8 cellular contexts compared by ENCODE assay signal in the genomic region with DNA sequence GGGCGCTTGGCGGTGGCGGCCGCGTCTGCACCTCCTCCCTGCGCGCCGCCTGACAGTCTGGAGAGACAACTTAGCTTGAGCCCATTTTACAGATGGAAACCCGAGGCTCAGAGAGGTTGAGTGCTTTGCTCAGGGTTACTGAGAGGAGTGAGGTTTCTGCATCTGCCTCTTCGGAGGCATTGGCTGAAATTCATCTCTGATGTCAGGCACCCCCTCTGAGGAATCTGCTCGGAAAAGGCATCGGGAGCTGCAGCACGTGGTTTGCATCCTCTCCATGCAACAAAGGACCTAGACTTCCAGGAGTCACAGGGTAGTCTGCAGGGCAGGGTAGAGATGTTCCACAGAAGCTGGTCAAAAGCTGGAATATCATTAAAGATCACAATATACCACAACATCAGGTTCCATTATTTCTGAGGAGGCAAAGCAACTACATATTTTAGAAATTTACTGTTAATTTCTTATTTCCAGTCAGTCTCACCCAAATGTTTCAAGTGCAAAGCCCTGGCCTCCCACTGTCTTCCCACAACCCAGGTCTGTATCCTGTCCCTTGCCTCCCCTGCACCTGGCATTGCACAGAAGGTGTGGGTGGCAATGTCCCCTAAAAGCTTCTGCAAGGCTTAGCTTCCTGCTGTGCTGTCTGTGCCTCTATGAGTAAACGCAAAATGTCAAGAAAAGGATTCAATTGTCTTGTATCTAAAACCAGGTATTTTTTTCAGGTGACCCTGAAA. TPM values are rescaled to one million over a fixed set of nuclear protein-coding genes. Genes with fewer than 3 reads are reported as not detected.
DNase-seq lines count a peak whose midpoint lies in the region; ATAC-seq, FAIRE-seq and TF ChIP-seq lines count a peak whose summit lies in the region.

No MANE protein-coding gene starts in this region.

- H2AFZ ChIP-seq in K562 (ENCODE audit: low read depth, low read length), result no peak overlapping the region

- intact Hi-C loops in Right ventricle myocardium inferior (cut with DNase I), result no loop called here
- intact Hi-C loops in cardiac septum (cut with DNase I), result no loop called here
- intact Hi-C loops in K562 (cut with micrococcal nuclease), result no loop called here
- intact Hi-C loops in thyroid gland (cut with DNase I), result loop anchor here (5.0 to 10.0 kb wide), 2 partner anchors 179 to 1099 kb away; a partner anchor contains a TSS

- no peak for TF ChIP-seq RAD21 in K562 (CRISPR knock-in tag; conservative IDR thresholded peaks at IDR 0.05 in 1 of 2, IDR thresholded peaks at IDR 0.05 in 1 of 2)

- TF ChIP-seq POLR2A in K562 (conservative IDR thresholded peaks at IDR 0.05), result no peak
- TF ChIP-seq POLR2A in thyroid gland (IDR thresholded peaks at IDR 0.05), result peak in 1 of 2 donors; percentile 18

- FAIRE-seq in K562 (lab: Jason Lieb, UNC), result no peak

- POLR2A ChIA-PET in K562 (lab: Yijun Ruan, JAX), result interaction anchor here (0.7 to 2.8 kb wide), 3 partner anchors 176 to 1096 kb away, joined by 3 to 7 read pairs (median 3); no protein-coding TSS in a partner anchor

- no peak for TF ChIP-seq EP300 in K562 (IDR thresholded peaks at IDR 0.05; ENCODE audit: low read length)

- no peak overlapping the region for H3K27ac ChIP-seq in K562 (ENCODE audit: extremely low read depth, low read depth, low read length)
- H3K27ac ChIP-seq in mesodermal cell (ENCODE audit: low read depth, low read length, severe bottlenecking), result no peak overlapping the region
- no peak overlapping the region for H3K27ac ChIP-seq in thyroid gland

- WGBS in K562 (ENCODE audit: insufficient coverage, low coverage, missing lambda C conversion rate), result 4% methylated on average over 6 of the region's 14 CpGs
- WGBS in mesodermal cell (ENCODE audit: insufficient coverage in 2 of 2), 2 experiments, result 66 to 89% methylated on average over 4 to 6 of the region's 14 CpGs
- 38 to 47% methylated on average over 4 to 6 of the region's 14 CpGs for WGBS in thyroid gland, 2 donors

- BruUV-seq in K562 (replicated peaks; lab: Mats Ljungman, UMichigan), result no TSS peak

- H3K79me2 ChIP-seq in K562 (ENCODE audit: control insufficient read depth, insufficient read depth, low read length), result no peaks in the 10 kb centered on the region

- no peak for TF ChIP-seq CTCF in K562 (IDR thresholded peaks at IDR 0.05 in 2 of 3, conservative IDR thresholded peaks at IDR 0.05 in 1 of 3; ENCODE audit: insufficient read depth in 2 of 3, low read depth in 1 of 3, low read length in 3 of 3)
- TF ChIP-seq CTCF in thyroid gland (IDR thresholded peaks at IDR 0.05), result no peak

- H3K4me3 ChIP-seq in K562, result peak overlapping the region; percentile 18; the same call in 1 of the 2 replicates
- H3K4me3 ChIP-seq in mesodermal cell (ENCODE audit: extremely low read depth, insufficient read depth, low read length, poor library complexity, severe bottlenecking), result peak overlapping the region; percentile 36
- H3K4me3 ChIP-seq in thyroid gland (replicated peaks in 1 of 3), result peak overlapping the region in 1 of 3 donors; percentile 43

- no peak overlapping the region for H3K4me2 ChIP-seq in K562 (ENCODE audit: insufficient read depth, low read length)

- CTCF ChIA-PET in K562 (lab: Yijun Ruan, JAX; ENCODE audit: low intra/inter-chr PET ratio), result no interaction called here

- in situ Hi-C loops in K562 (cut with MboI), result loop anchor here (5.0 to 25.0 kb wide), 3 partner anchors 176 to 1604 kb away; a partner anchor contains a TSS

- no peak for ATAC-seq in Right ventricle myocardium inferior
- no peak for ATAC-seq in K562

- DNase-seq in Right ventricle myocardium inferior (ENCODE audit: missing footprints), result peak; percentile 27
- DNase-seq in cardiac septum (ENCODE audit: low spot score), result no peak
- DNase-seq in K562 (ENCODE audit: extremely low read depth in 1 of 4, low spot score in 3 of 4), result no peak
- DNase-seq in ureter (ENCODE audit: low spot score), result peak; percentile 15
- DNase-seq in AG08396 (ENCODE audit: low spot score), result no peak
- no peak for DNase-seq in thyroid gland
- DNase-seq in mesenteric fat pad (ENCODE audit: low spot score), result no peak

- H3K4me1 ChIP-seq in K562 (replicated peaks in 1 of 2; ENCODE audit: control insufficient read depth in 2 of 2, insufficient read depth in 2 of 2, low read length in 2 of 2) (peaks cover 2 to 22% of the 10 kb centered on the region in 2 experiments; a peak in 3 of 5 replicates), mesodermal cell (ENCODE audit: control insufficient read depth, insufficient read depth, low read length, poor library complexity, severe bottlenecking) (peaks cover 5% of the 10 kb centered on the region), thyroid gland (peaks cover 20 to 26% of the 10 kb centered on the region in 2 donors)

- no peaks in the 10 kb centered on the region for H3K36me3 ChIP-seq in K562 (ENCODE audit: control insufficient read depth, insufficient read depth, low read length)
- H3K36me3 ChIP-seq in mesodermal cell (ENCODE audit: control insufficient read depth, insufficient read depth, low read length), result no peaks in the 10 kb centered on the region
- H3K36me3 ChIP-seq in thyroid gland, result no peaks in the 10 kb centered on the region

- H3K9me1 ChIP-seq in K562 (ENCODE audit: control insufficient read depth, insufficient read depth, low read length), result no peaks in the 10 kb centered on the region

- H4K20me1 ChIP-seq in K562 (replicated peaks; ENCODE audit: control insufficient read depth, insufficient read depth, low read length), result 0 out of 2 replicates have a peak, but pooled peaks cover 1% of the 10 kb centered on the region

- H3K9me3 ChIP-seq in K562 (replicated peaks; ENCODE audit: control insufficient read depth, insufficient read depth, low read depth, low read length) (no peaks in the 10 kb centered on the region), mesodermal cell (ENCODE audit: control insufficient read depth, low read length) (no peaks in the 10 kb centered on the region), thyroid gland (no peaks in the 10 kb centered on the region)

- H3K27me3 ChIP-seq in K562 (ENCODE audit: control insufficient read depth in 2 of 2, insufficient read depth in 2 of 2, low read length in 2 of 2), result peaks cover 20 to 45% of the 10 kb centered on the region in 2 experiments; a peak in 4 of 5 replicates
- no peaks in the 10 kb centered on the region for H3K27me3 ChIP-seq in thyroid gland

- H3K9ac ChIP-seq in K562 (ENCODE audit: insufficient read depth in 1 of 2, low read depth in 2 of 2, low read length in 2 of 2), result no peak overlapping the region

TF ChIP-seq in K562, 482 proteins besides CTCF, POLR2A, EP300 and RAD21:
- TF ChIP-seq RB1 (IDR thresholded peaks at IDR 0.05; ENCODE audit: low read depth) (no peak), NONO (IDR thresholded peaks at IDR 0.05; ENCODE audit: low read depth in 2 of 2, low read length in 1 of 2) (no peak), SMAD1 (IDR thresholded peaks at IDR 0.05; ENCODE audit: low read depth, low read length, partially characterized antibody) (no peak), TFAM (CRISPR knock-in tag; conservative IDR thresholded peaks at IDR 0.05) (no peak), ZNF121 (CRISPR knock-in tag; conservative IDR thresholded peaks at IDR 0.05) (no peak), RBM25 (IDR thresholded peaks at IDR 0.05; ENCODE audit: low read depth, low read length, severe bottlenecking) (peak; percentile 22), ZNF316 (IDR thresholded peaks at IDR 0.05) (no peak)
- TF ChIP-seq, protein P1, sequence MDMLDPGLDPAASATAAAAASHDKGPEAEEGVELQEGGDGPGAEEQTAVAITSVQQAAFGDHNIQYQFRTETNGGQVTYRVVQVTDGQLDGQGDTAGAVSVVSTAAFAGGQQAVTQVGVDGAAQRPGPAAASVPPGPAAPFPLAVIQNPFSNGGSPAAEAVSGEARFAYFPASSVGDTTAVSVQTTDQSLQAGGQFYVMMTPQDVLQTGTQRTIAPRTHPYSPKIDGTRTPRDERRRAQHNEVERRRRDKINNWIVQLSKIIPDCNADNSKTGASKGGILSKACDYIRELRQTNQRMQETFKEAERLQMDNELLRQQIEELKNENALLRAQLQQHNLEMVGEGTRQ (CRISPR knock-in tag; IDR thresholded peaks at IDR 0.05), result peak; percentile 23; the same call in 1 of the 2 replicates
- TF ChIP-seq, protein P2, sequence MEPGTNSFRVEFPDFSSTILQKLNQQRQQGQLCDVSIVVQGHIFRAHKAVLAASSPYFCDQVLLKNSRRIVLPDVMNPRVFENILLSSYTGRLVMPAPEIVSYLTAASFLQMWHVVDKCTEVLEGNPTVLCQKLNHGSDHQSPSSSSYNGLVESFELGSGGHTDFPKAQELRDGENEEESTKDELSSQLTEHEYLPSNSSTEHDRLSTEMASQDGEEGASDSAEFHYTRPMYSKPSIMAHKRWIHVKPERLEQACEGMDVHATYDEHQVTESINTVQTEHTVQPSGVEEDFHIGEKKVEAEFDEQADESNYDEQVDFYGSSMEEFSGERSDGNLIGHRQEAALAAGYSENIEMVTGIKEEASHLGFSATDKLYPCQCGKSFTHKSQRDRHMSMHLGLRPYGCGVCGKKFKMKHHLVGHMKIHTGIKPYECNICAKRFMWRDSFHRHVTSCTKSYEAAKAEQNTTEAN (CRISPR knock-in tag; IDR thresholded peaks at IDR 0.05), result no peak

RNA-seq across cellular contexts. Expression of a gene that starts 3.4 kb away (rescaled TPM):
- total RNA-seq in Right ventricle myocardium inferior (not detected), cardiac septum (not detected), K562 (2014; rRNA removed) (not detected in 2 replicates), K562 (2014; rRNA removed; fragmentation: Illumina TruSeq; extraction: Trizol) (not detected in 2 replicates), K562 (2015; rRNA removed; fragmentation: Illumina TruSeq; extraction: Trizol) (not detected in 2 replicates), K562 (2021) (not detected in 2 replicates), ureter (not detected), thyroid gland (not detected), mesenteric fat pad (not detected)
- total RNA-seq in K562 (2011; cell fraction: chromatin; rRNA removed; ENCODE audit: low replicate concordance), result not detected in 2 replicates
- total RNA-seq in K562 (2011; cell fraction: nucleolus; rRNA removed), result not detected in 2 replicates
- total RNA-seq in K562 (2011; cell fraction: nucleoplasm; rRNA removed), result not detected in 2 replicates
- polyA plus RNA-seq in K562 (2011; rRNA removed) (not detected in 2 replicates), K562 (2014; fragmentation: Illumina TruSeq; extraction: Trizol) (not detected in 2 replicates), K562 (2014; fragmentation: Nextera tagmentation; extraction: Ambion mirVana) (not detected), K562 (2014; rRNA removed) (not detected in 2 replicates)
- polyA plus RNA-seq in K562 (2011; cell fraction: cytosol; rRNA removed), result not detected in 2 replicates
- polyA plus RNA-seq in K562 (2011; cell fraction: nucleus; rRNA removed), result not detected in 2 replicates
- 0.07 TPM in 1 of 2 replicates, not detected in the other for polyA plus RNA-seq in K562 (2012)
- polyA minus RNA-seq in K562 (2011; rRNA and poly(A)+ RNA removed), result not detected in 2 replicates
- not detected in 2 replicates for polyA minus RNA-seq in K562 (2011; cell fraction: cytosol; rRNA and poly(A)+ RNA removed)
- polyA minus RNA-seq in K562 (2011; cell fraction: nucleus; rRNA and poly(A)+ RNA removed), result not detected in 2 replicates
- not detected for polyA plus RNA-seq in mesodermal cell (2013, experiment 1 of 2)
- not detected for polyA plus RNA-seq in mesodermal cell (2013, experiment 2 of 2)

Comparison
In these comparisons a context has a peak if more than half of its experiments do, and no peak if none do; other contexts are left out.
1. DNase-seq: peak in Right ventricle myocardium inferior (single experiment) and ureter (single experiment); none in cardiac septum (single experiment), K562 (0 of 4), AG08396 (single experiment), thyroid gland (0 of 2) and mesenteric fat pad (single experiment).